ENCODE assay signal across 1 cellular context in the genomic region with DNA sequence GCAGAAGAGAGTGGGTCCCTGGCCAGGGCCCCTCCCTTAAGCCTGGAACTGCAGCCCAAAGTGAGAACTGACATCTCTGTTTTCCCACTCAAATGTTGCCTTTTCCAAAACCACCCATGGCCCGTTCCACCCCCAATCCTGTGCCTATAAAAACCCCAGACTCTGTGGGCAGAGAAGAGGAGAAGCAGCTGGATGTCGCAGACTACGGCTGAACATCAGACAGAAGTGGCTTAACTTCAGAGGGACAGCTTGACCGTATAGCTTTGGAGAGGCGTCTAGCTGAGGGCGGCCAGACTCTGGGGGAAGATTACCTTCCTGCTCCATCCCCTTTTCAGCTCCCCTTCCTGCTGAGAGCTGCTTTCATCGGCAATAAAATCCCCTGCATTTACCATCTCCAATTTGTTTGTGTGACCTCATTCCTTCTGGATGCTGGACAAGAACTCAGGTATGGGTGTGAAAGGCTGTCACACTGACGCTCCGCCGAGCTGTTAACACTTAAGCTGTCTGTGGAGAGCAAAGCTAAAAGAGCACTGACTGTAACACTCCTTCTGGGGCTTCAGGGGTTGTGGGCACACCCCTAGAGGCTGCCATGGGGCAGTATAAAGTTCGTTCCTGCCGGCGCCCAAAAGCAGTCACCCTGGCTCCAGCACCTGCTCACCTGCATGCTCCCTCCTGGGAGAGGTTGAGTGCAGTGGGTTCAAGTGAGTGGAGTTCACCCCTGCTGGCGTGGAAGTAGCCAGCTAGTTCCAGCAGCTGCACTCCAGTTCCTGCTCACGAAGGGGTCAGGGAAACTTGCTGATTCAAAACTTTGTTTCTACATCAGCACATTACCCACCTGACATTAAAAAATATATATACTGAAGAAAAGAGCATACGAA.
TF ChIP-seq lines count a peak whose summit lies in the region.

No MANE protein-coding gene starts in this region.

TF ChIP-seq in HEK293, 187 proteins besides CTCF, POLR2A, EP300 and RAD21 (continued from another document and continues in another):
- TF ChIP-seq ZNF571 (tag by site-specific recombination; IDR thresholded peaks at IDR 0.05) (no peak), ZNF211 (tag by site-specific recombination; IDR thresholded peaks at IDR 0.05; ENCODE audit: low read depth) (no peak), ZNF138 (tag by site-specific recombination; IDR thresholded peaks at IDR 0.05; ENCODE audit: borderline replicate concordance) (no peak), ZNF121 (tag by site-specific recombination; IDR thresholded peaks at IDR 0.05) (no peak), TRIM28 (IDR thresholded peaks at IDR 0.05; ENCODE audit: borderline replicate concordance, low read length) (peak; percentile 38; the same call in 1 of the 2 replicates), ZNF202 (tag by site-specific recombination; IDR thresholded peaks at IDR 0.05; ENCODE audit: borderline replicate concordance) (no peak), GLIS2 (tag by site-specific recombination; IDR thresholded peaks at IDR 0.05) (peak; percentile 20; the same call in 1 of the 2 replicates), ZNF670 (tag by site-specific recombination; IDR thresholded peaks at IDR 0.05; ENCODE audit: low read depth) (no peak), YY2 (tag by site-specific recombination; IDR thresholded peaks at IDR 0.05) (no peak), ZIC2 (tag by site-specific recombination; IDR thresholded peaks at IDR 0.05) (peak; percentile 90), ZNF558 (tag by site-specific recombination; IDR thresholded peaks at IDR 0.05) (peak; percentile 33; the same call in 1 of the 2 replicates), ZNF157 (tag by site-specific recombination; IDR thresholded peaks at IDR 0.05) (no peak), ZNF529 (tag by site-specific recombination; IDR thresholded peaks at IDR 0.05; ENCODE audit: insufficient replicate concordance) (no peak), ZNF433 (tag by site-specific recombination; IDR thresholded peaks at IDR 0.05; ENCODE audit: low read depth) (no peak), YY1 (tag by site-specific recombination; IDR thresholded peaks at IDR 0.05) (no peak), SALL2 (tag by site-specific recombination; IDR thresholded peaks at IDR 0.05; ENCODE audit: borderline replicate concordance) (no peak), GLI4 (tag by site-specific recombination; IDR thresholded peaks at IDR 0.05) (no peak), TCF7L2 (IDR thresholded peaks at IDR 0.05; ENCODE audit: borderline replicate concordance, low read depth, low read length) (no peak), ZNF544 (tag by site-specific recombination; IDR thresholded peaks at IDR 0.05) (no peak), ZNF311 (tag by site-specific recombination; IDR thresholded peaks at IDR 0.05; ENCODE audit: borderline replicate concordance) (no peak), ZNF624 (tag by site-specific recombination; IDR thresholded peaks at IDR 0.05) (no peak), ZNF174 (tag by site-specific recombination; IDR thresholded peaks at IDR 0.05) (no peak), ZNF169 (tag by site-specific recombination; IDR thresholded peaks at IDR 0.05) (no peak), ZNF214 (tag by site-specific recombination; IDR thresholded peaks at IDR 0.05; ENCODE audit: borderline replicate concordance) (no peak), ZNF548 (tag by site-specific recombination; IDR thresholded peaks at IDR 0.05) (no peak), ZNF133 (tag by site-specific recombination; IDR thresholded peaks at IDR 0.05) (no peak), ZNF596 (tag by site-specific recombination; IDR thresholded peaks at IDR 0.05) (no peak), ZNF223 (tag by site-specific recombination; IDR thresholded peaks at IDR 0.05) (no peak), ZNF350 (tag by site-specific recombination; IDR thresholded peaks at IDR 0.05) (no peak), ZFP41 (tag by site-specific recombination; IDR thresholded peaks at IDR 0.05; ENCODE audit: borderline replicate concordance) (no peak), ZBTB48 (tag by site-specific recombination; IDR thresholded peaks at IDR 0.05) (peak; percentile 49; the same call in 1 of the 2 replicates), ZNF354C (tag by site-specific recombination; IDR thresholded peaks at IDR 0.05; ENCODE audit: borderline replicate concordance, low read depth) (no peak), ZFP3 (tag by site-specific recombination; IDR thresholded peaks at IDR 0.05; ENCODE audit: low read depth) (no peak), ZNF560 (tag by site-specific recombination; IDR thresholded peaks at IDR 0.05; ENCODE audit: borderline replicate concordance) (no peak), ZNF629 (tag by site-specific recombination; IDR thresholded peaks at IDR 0.05) (no peak; the same call in 1 of the 2 replicates), ZNF114 (tag by site-specific recombination; IDR thresholded peaks at IDR 0.05) (no peak)
- TF ChIP-seq, protein P1, sequence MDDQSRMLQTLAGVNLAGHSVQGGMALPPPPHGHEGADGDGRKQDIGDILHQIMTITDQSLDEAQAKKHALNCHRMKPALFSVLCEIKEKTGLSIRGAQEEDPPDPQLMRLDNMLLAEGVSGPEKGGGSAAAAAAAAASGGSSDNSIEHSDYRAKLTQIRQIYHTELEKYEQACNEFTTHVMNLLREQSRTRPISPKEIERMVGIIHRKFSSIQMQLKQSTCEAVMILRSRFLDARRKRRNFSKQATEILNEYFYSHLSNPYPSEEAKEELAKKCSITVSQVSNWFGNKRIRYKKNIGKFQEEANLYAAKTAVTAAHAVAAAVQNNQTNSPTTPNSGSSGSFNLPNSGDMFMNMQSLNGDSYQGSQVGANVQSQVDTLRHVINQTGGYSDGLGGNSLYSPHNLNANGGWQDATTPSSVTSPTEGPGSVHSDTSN (CRISPR knock-in tag; IDR thresholded peaks at IDR 0.05), result no peak
- TF ChIP-seq, protein P2, sequence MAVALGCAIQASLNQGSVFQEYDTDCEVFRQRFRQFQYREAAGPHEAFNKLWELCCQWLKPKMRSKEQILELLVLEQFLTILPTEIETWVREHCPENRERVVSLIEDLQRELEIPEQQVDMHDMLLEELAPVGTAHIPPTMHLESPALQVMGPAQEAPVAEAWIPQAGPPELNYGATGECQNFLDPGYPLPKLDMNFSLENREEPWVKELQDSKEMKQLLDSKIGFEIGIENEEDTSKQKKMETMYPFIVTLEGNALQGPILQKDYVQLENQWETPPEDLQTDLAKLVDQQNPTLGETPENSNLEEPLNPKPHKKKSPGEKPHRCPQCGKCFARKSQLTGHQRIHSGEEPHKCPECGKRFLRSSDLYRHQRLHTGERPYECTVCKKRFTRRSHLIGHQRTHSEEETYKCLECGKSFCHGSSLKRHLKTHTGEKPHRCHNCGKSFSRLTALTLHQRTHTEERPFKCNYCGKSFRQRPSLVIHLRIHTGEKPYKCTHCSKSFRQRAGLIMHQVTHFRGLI (tag by site-specific recombination; IDR thresholded peaks at IDR 0.05), result no peak
- TF ChIP-seq, protein P3, sequence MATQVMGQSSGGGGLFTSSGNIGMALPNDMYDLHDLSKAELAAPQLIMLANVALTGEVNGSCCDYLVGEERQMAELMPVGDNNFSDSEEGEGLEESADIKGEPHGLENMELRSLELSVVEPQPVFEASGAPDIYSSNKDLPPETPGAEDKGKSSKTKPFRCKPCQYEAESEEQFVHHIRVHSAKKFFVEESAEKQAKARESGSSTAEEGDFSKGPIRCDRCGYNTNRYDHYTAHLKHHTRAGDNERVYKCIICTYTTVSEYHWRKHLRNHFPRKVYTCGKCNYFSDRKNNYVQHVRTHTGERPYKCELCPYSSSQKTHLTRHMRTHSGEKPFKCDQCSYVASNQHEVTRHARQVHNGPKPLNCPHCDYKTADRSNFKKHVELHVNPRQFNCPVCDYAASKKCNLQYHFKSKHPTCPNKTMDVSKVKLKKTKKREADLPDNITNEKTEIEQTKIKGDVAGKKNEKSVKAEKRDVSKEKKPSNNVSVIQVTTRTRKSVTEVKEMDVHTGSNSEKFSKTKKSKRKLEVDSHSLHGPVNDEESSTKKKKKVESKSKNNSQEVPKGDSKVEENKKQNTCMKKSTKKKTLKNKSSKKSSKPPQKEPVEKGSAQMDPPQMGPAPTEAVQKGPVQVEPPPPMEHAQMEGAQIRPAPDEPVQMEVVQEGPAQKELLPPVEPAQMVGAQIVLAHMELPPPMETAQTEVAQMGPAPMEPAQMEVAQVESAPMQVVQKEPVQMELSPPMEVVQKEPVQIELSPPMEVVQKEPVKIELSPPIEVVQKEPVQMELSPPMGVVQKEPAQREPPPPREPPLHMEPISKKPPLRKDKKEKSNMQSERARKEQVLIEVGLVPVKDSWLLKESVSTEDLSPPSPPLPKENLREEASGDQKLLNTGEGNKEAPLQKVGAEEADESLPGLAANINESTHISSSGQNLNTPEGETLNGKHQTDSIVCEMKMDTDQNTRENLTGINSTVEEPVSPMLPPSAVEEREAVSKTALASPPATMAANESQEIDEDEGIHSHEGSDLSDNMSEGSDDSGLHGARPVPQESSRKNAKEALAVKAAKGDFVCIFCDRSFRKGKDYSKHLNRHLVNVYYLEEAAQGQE (tag by site-specific recombination; IDR thresholded peaks at IDR 0.05), result no peak
- TF ChIP-seq, protein P4, sequence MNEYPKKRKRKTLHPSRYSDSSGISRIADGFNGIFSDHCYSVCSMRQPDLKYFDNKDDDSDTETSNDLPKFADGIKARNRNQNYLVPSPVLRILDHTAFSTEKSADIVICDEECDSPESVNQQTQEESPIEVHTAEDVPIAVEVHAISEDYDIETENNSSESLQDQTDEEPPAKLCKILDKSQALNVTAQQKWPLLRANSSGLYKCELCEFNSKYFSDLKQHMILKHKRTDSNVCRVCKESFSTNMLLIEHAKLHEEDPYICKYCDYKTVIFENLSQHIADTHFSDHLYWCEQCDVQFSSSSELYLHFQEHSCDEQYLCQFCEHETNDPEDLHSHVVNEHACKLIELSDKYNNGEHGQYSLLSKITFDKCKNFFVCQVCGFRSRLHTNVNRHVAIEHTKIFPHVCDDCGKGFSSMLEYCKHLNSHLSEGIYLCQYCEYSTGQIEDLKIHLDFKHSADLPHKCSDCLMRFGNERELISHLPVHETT (tag by site-specific recombination; IDR thresholded peaks at IDR 0.05), result no peak
- TF ChIP-seq, protein P5, sequence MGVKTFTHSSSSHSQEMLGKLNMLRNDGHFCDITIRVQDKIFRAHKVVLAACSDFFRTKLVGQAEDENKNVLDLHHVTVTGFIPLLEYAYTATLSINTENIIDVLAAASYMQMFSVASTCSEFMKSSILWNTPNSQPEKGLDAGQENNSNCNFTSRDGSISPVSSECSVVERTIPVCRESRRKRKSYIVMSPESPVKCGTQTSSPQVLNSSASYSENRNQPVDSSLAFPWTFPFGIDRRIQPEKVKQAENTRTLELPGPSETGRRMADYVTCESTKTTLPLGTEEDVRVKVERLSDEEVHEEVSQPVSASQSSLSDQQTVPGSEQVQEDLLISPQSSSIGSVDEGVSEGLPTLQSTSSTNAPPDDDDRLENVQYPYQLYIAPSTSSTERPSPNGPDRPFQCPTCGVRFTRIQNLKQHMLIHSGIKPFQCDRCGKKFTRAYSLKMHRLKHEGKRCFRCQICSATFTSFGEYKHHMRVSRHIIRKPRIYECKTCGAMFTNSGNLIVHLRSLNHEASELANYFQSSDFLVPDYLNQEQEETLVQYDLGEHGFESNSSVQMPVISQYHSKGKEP (tag by site-specific recombination; IDR thresholded peaks at IDR 0.05), result peak; percentile 18; the same call in 1 of the 2 replicates
- TF ChIP-seq, protein P6, sequence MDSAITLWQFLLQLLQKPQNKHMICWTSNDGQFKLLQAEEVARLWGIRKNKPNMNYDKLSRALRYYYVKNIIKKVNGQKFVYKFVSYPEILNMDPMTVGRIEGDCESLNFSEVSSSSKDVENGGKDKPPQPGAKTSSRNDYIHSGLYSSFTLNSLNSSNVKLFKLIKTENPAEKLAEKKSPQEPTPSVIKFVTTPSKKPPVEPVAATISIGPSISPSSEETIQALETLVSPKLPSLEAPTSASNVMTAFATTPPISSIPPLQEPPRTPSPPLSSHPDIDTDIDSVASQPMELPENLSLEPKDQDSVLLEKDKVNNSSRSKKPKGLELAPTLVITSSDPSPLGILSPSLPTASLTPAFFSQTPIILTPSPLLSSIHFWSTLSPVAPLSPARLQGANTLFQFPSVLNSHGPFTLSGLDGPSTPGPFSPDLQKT (IDR thresholded peaks at IDR 0.05; ENCODE audit: borderline replicate concordance, low read depth, low read length), result no peak
- TF ChIP-seq, protein P7, sequence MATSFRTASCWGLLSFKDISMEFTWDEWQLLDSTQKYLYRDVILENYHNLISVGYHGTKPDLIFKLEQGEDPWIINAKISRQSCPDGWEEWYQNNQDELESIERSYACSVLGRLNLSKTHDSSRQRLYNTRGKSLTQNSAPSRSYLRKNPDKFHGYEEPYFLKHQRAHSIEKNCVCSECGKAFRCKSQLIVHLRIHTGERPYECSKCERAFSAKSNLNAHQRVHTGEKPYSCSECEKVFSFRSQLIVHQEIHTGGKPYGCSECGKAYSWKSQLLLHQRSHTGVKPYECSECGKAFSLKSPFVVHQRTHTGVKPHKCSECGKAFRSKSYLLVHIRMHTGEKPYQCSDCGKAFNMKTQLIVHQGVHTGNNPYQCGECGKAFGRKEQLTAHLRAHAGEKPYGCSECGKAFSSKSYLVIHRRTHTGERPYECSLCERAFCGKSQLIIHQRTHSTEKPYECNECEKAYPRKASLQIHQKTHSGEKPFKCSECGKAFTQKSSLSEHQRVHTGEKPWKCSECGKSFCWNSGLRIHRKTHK (tag by site-specific recombination; IDR thresholded peaks at IDR 0.05), result no peak
- TF ChIP-seq, protein P8, sequence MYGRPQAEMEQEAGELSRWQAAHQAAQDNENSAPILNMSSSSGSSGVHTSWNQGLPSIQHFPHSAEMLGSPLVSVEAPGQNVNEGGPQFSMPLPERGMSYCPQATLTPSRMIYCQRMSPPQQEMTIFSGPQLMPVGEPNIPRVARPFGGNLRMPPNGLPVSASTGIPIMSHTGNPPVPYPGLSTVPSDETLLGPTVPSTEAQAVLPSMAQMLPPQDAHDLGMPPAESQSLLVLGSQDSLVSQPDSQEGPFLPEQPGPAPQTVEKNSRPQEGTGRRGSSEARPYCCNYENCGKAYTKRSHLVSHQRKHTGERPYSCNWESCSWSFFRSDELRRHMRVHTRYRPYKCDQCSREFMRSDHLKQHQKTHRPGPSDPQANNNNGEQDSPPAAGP (tag by site-specific recombination; IDR thresholded peaks at IDR 0.05), result no peak
- TF ChIP-seq, protein P9, sequence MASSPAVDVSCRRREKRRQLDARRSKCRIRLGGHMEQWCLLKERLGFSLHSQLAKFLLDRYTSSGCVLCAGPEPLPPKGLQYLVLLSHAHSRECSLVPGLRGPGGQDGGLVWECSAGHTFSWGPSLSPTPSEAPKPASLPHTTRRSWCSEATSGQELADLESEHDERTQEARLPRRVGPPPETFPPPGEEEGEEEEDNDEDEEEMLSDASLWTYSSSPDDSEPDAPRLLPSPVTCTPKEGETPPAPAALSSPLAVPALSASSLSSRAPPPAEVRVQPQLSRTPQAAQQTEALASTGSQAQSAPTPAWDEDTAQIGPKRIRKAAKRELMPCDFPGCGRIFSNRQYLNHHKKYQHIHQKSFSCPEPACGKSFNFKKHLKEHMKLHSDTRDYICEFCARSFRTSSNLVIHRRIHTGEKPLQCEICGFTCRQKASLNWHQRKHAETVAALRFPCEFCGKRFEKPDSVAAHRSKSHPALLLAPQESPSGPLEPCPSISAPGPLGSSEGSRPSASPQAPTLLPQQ (tag by site-specific recombination; IDR thresholded peaks at IDR 0.05), result peak; percentile 68; the same call in 1 of the 2 replicates
